ENCODE assay signal across 8 cellular contexts in genomic region chr9:121550569-121551512, GRCh38. TPM values are rescaled to one million over a fixed set of nuclear protein-coding genes. Genes with fewer than 3 reads are reported as not detected.
DNase-seq lines count a peak whose midpoint lies in the region; ATAC-seq and FAIRE-seq lines count a peak whose summit lies in the region.

No MANE protein-coding gene starts in this region.

- peak in 13 of 14 donors; percentile 16 to 85 (median 72) for DNase-seq in C1 segment of cervical spinal cord (lab: John Stamatoyannopoulos, UW)
- DNase-seq in NCI-H1048 (lab: John Stamatoyannopoulos, UW) = peak; percentile 42
- peak in 4 of 5 donors; percentile 49 to 60 (median 51) for DNase-seq in T-helper 1 cell
- DNase-seq in adipocyte (ENCODE audit: low read depth) = peak; percentile 88
- DNase-seq in left ventricle myocardium superior = peak; percentile 88
- DNase-seq in putamen (ENCODE audit: low spot score) = peak; percentile 80
- DNase-seq in urothelium cell line (ENCODE audit: low spot score) = peak; percentile 74

- H3K9ac ChIP-seq in adipocyte (ENCODE audit: low read length) = no peak overlapping the region

- H3K27me3 ChIP-seq in adipocyte (replicated peaks; ENCODE audit: control insufficient read depth, insufficient read depth, low read length) = peaks cover 33% of the 10 kb centered on the region

- peak overlapping the region; percentile 60 for H3K4me3 ChIP-seq in adipocyte (ENCODE audit: low read length)

- FAIRE-seq in urothelium cell line (lab: Jason Lieb, UNC) = peak; percentile 53

- H3K36me3 ChIP-seq in adipocyte (ENCODE audit: control insufficient read depth, insufficient read depth, low read length, severe bottlenecking) = no peaks in the 10 kb centered on the region

- peaks cover 12% of the 10 kb centered on the region for H3K4me1 ChIP-seq in adipocyte (ENCODE audit: control insufficient read depth, insufficient read depth, low read length)

- intact Hi-C loops in left ventricle myocardium superior (cut with micrococcal nuclease) = loop anchor here (10.0 kb wide), 1 partner anchor 54 kb away; no protein-coding TSS in a partner anchor

- no peaks in the 10 kb centered on the region for H3K9me3 ChIP-seq in adipocyte (ENCODE audit: control insufficient read depth, low read length)

- ATAC-seq in GM21529 (IDR thresholded peaks at IDR 0.05; ENCODE audit: unreplicated experiment) = peak; percentile 66
- peak; percentile 67 for ATAC-seq in left ventricle myocardium superior

RNA-seq across cellular contexts. Expression of gene GGTA1, which starts 51.2 kb away (rescaled TPM):
- 28.3 TPM for total RNA-seq in left ventricle myocardium superior

Comparison
In these comparisons a context has a peak if more than half of its experiments do, and no peak if none do; other contexts are left out.
1. Peak in every context shown above with its lines: DNase-seq, ATAC-seq and H3K4me3 ChIP-seq.